In genomic region chr5:139458580-139459407, GRCh38 we compare ENCODE assay signal across 8 cellular contexts. TPM values are rescaled to one million over a fixed set of nuclear protein-coding genes. Genes with fewer than 3 reads are reported as not detected.
DNase-seq lines count a peak whose midpoint lies in the region; ATAC-seq and TF ChIP-seq lines count a peak whose summit lies in the region.

No MANE protein-coding gene starts in this region.

- no peaks in the 10 kb centered on the region for H4K20me1 ChIP-seq in Loucy (ENCODE audit: insufficient read depth, low read length, poor library complexity, severe bottlenecking)

- H3K27ac ChIP-seq in gastroesophageal sphincter (peak overlapping the region in 3 of 4 donors; percentile 17 to 66 (median 55)), substantia nigra (ENCODE audit: low read depth, low read length, poor library complexity, severe bottlenecking) (no peak overlapping the region)

- H3K79me2 ChIP-seq in Loucy (ENCODE audit: insufficient read depth, low read length), result no peaks in the 10 kb centered on the region

- peak overlapping the region; percentile 69 for H2AFZ ChIP-seq in Loucy (ENCODE audit: low read length)

- ATAC-seq in GM21390 (IDR thresholded peaks at IDR 0.05; ENCODE audit: unreplicated experiment) (peak; percentile 62), gastroesophageal sphincter (no peak)

- H3K9me2 ChIP-seq in Loucy (replicated peaks; ENCODE audit: low read depth, low read length), result no peaks in the 10 kb centered on the region

- H3K9ac ChIP-seq in Loucy (ENCODE audit: low read depth, low read length, poor library complexity, severe bottlenecking), result peak overlapping the region; percentile 43

- TF ChIP-seq CTCF in Loucy (conservative IDR thresholded peaks at IDR 0.05; ENCODE audit: low read length) (no peak), gastroesophageal sphincter (IDR thresholded peaks at IDR 0.05) (no peak)

- peak overlapping the region; percentile 62 for H3K4me2 ChIP-seq in Loucy (ENCODE audit: low read depth, low read length, poor library complexity, severe bottlenecking)

- DNase-seq in AG08395 (ENCODE audit: low spot score) (peak; percentile 91), activated T-cell treated with anti-CD3 and anti-CD28 coated beads for 48 hours (ENCODE audit: low read depth) (peak; percentile 66), SHP77 (lab: John Stamatoyannopoulos, UW) (no peak), substantia nigra (lab: John Stamatoyannopoulos, UW) (no peak)
- DNase-seq in stimulated activated CD8-positive, alpha-beta memory T cell treated with anti-CD3 and anti-CD28 coated beads, Interleukin-12 subunit alpha, Interleukin-12 subunit beta, amount 100 ng/mL, for 1 hour (ENCODE audit: low read depth), result peak; percentile 62

- H3K36me3 ChIP-seq in Loucy (ENCODE audit: insufficient read depth, low read length), result no peaks in the 10 kb centered on the region
- H3K36me3 ChIP-seq in gastroesophageal sphincter, result no peaks in the 10 kb centered on the region

- no peaks in the 10 kb centered on the region for H3K9me3 ChIP-seq in Loucy (ENCODE audit: insufficient read depth, low read depth, low read length)
- H3K9me3 ChIP-seq in gastroesophageal sphincter, result no peaks in the 10 kb centered on the region

- 49 to 59% methylated on average over 3 to 7 of the region's 8 CpGs for WGBS in gastroesophageal sphincter (ENCODE audit: low coverage in 1 of 2), 2 donors

- H3F3A ChIP-seq in Loucy (ENCODE audit: low read depth), result no peaks in the 10 kb centered on the region

- TF ChIP-seq POLR2A in gastroesophageal sphincter (IDR thresholded peaks at IDR 0.05), result no peak

- H3K27me3 ChIP-seq in Loucy (ENCODE audit: insufficient read depth, low read length, poor library complexity, severe bottlenecking) (no peaks in the 10 kb centered on the region), gastroesophageal sphincter (no peaks in the 10 kb centered on the region)

- TF ChIP-seq EP300 in gastroesophageal sphincter (IDR thresholded peaks at IDR 0.05), result no peak

- peaks cover 25% of the 10 kb centered on the region for H3K4me1 ChIP-seq in Loucy (ENCODE audit: insufficient read depth, low read length, poor library complexity, severe bottlenecking)
- H3K4me1 ChIP-seq in gastroesophageal sphincter, result no peaks in the 10 kb centered on the region

- H3K4me3 ChIP-seq in Loucy (ENCODE audit: low read length, poor library complexity, severe bottlenecking) (peak overlapping the region; percentile 8), gastroesophageal sphincter (no peak overlapping the region)

RNA-seq across cellular contexts. Expression of gene ECSCR, which starts 3.7 kb away (rescaled TPM):
- total RNA-seq in gastroesophageal sphincter, result 10 to 100 TPM in 3 of 4 donors, 1 to 10 TPM in 1; 7.6 to 34.9 (median 21.8) TPM

RNA-seq across cellular contexts. Expression of gene SMIM33, which starts 12.0 kb away (rescaled TPM):
- not detected for total RNA-seq in gastroesophageal sphincter

RNA-seq across cellular contexts. Expression of gene DNAJC18, which starts 19.5 kb away (rescaled TPM):
- total RNA-seq in gastroesophageal sphincter, result 10 to 100 TPM in 3 of 4 donors, 1 to 10 TPM in 1; 7.6 to 27.7 (median 14.5) TPM

RNA-seq across cellular contexts. Expression of gene STING1, which starts 23.8 kb away (rescaled TPM):
- total RNA-seq in gastroesophageal sphincter, result 10 to 100 TPM; 36.3 to 63.7 (median 50.6) TPM

RNA-seq across cellular contexts. Expression of gene SPATA24, which starts 54.9 kb away (rescaled TPM):
- 10 to 100 TPM in 2 of 4 donors, 1 to 10 TPM in 2; 1.5 to 13.5 (median 6.3) TPM for total RNA-seq in gastroesophageal sphincter

Comparison
In these comparisons a context has a peak if more than half of its experiments do, and no peak if none do; other contexts are left out.
1. DNase-seq: peak in AG08395 (single experiment), activated T-cell treated with anti-CD3 and anti-CD28 coated beads for 48 hours (single experiment) and stimulated activated CD8-positive, alpha-beta memory T cell treated with anti-CD3 and anti-CD28 coated beads, Interleukin-12 subunit alpha, Interleukin-12 subunit beta, amount 100 ng/mL, for 1 hour (single experiment); none in SHP77 (0 of 2) and substantia nigra (0 of 49).